ENCODE assay signal across 9 cellular contexts in the genomic region with DNA sequence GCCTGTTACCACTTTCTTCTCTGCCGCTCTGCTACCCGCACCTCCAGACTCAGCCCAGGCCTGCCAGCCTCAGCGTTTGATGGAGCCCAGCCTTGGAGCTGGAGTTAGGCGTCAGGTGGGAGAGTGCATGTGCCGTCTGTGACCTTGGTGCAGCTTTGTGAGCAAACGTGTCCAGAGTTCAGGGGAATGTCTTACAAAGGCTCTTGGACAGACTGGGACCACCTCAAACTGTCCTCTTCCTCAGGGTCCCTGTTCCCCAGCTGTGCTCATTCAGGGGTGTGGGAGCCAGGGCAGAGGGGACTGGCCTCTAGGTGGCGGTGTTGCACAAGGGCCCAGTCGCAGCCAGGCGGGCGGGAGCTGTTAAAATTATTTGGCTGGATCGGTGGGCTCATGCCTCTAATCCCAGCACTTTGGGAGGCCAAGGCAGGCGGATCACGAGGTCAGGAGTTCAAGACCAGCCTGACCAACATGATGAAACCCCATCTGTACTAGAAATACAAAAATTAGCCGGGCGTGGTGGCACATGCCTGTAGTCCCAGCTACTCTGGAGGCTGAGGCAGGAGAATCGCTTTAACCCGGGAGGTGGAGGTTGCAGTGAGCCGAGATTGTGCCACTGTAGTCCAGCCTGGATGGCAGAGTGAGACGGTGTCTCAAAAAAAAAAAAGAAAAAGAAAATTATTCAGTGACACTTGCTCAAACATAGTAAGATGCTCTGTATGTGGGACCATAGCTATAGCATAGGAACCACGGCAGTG.
DNase-seq lines count a peak whose midpoint lies in the region; ATAC-seq and TF ChIP-seq lines count a peak whose summit lies in the region.
"Had no signal": no experiment of that assay in that cellular context is flagged by ENCODE, and none has a peak within 500 bp of the region (broad histone marks: within the 10 kb centered on the region; RNA-seq: fewer than 3 reads in every experiment).

No MANE protein-coding gene starts in this region.

- TF ChIP-seq POLR2A in erythroblast (IDR thresholded peaks at IDR 0.05; ENCODE audit: low read length): no peak

- no peaks in the 10 kb centered on the region for H3K36me3 Mint-ChIP-seq in osteocyte (ENCODE audit: unreplicated experiment)
- H3K36me3 Mint-ChIP-seq: naive B cell had no signal

- no peak for ATAC-seq in HG02759 (IDR thresholded peaks at IDR 0.05; ENCODE audit: unreplicated experiment)

- no peaks in the 10 kb centered on the region for H3K9me3 Mint-ChIP-seq in osteocyte (ENCODE audit: unreplicated experiment)

- H3K27me3 Mint-ChIP-seq in osteocyte (ENCODE audit: unreplicated experiment): no peaks in the 10 kb centered on the region

- no peak overlapping the region for H3K4me3 Mint-ChIP-seq in osteocyte (ENCODE audit: unreplicated experiment)

- no peak overlapping the region for H3K27ac Mint-ChIP-seq in osteocyte (ENCODE audit: unreplicated experiment)
- H3K27ac Mint-ChIP-seq: naive B cell had no signal

- peak; percentile 50 for TF ChIP-seq CTCF in osteocyte (IDR thresholded peaks at IDR 0.05)

- H3K4me1 Mint-ChIP-seq in osteocyte (ENCODE audit: unreplicated experiment): no peaks in the 10 kb centered on the region
- H3K4me1 Mint-ChIP-seq: naive B cell had no signal

- DNase-seq in NCI-H748 treated with DMSO at 0.1 percent for 48 hours (lab: John Stamatoyannopoulos, UW) (peak; percentile 1), NCI-H748 (lab: John Stamatoyannopoulos, UW; ENCODE audit: unreplicated experiment) (no peak), OCI-M1 (lab: John Stamatoyannopoulos, UW) (peak; percentile 34), erythroblast (lab: John Stamatoyannopoulos, UW) (peak; percentile 26 to 62), osteocyte (ENCODE audit: extremely low spot score, unreplicated experiment) (peak; percentile 82), NCI-H1694 treated with DMSO at 0.1 percent for 48 hours (lab: John Stamatoyannopoulos, UW) (no peak), SKM-1 (lab: John Stamatoyannopoulos, UW; ENCODE audit: unreplicated experiment) (no peak)
- DNase-seq: naive B cell had no signal

Comparison
In these comparisons a context has a peak if more than half of its experiments do, and no peak if none do; other contexts are left out.
1. DNase-seq: peak in NCI-H748 treated with DMSO at 0.1 percent for 48 hours (single experiment), OCI-M1 (single experiment), erythroblast (2 of 2) and osteocyte (single experiment); none in NCI-H748 (single experiment), NCI-H1694 treated with DMSO at 0.1 percent for 48 hours (single experiment) and SKM-1 (single experiment).